In genomic region chr17:18260332-18261145, GRCh38 we compare ENCODE assay signal across 8 cellular contexts. TPM values are rescaled to one million over a fixed set of nuclear protein-coding genes. Genes with fewer than 3 reads are reported as not detected.
A peak's percentile ranks its signal among the peaks of the same experiment; 100 is the strongest.
DNase-seq lines count a peak whose midpoint lies in the region; ATAC-seq and TF ChIP-seq lines count a peak whose summit lies in the region.

A gene with protein sequence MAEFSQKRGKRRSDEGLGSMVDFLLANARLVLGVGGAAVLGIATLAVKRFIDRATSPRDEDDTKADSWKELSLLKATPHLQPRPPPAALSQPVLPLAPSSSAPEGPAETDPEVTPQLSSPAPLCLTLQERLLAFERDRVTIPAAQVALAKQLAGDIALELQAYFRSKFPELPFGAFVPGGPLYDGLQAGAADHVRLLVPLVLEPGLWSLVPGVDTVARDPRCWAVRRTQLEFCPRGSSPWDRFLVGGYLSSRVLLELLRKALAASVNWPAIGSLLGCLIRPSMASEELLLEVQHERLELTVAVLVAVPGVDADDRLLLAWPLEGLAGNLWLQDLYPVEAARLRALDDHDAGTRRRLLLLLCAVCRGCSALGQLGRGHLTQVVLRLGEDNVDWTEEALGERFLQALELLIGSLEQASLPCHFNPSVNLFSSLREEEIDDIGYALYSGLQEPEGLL (plus strand): TSS chr17:18260662. CDS start chr17:18262721, 2,059 bp downstream.

- H3K27ac Mint-ChIP-seq in WTC11, result peak within 1 kb of the TSS; percentile 93

- no peaks in the 10 kb centered on the region for H3K27me3 ChIP-seq in spleen (replicated peaks in 1 of 7)

- peaks cover 15% of the 10 kb centered on the region; the same call in 1 of the 2 replicates for H3K36me3 Mint-ChIP-seq in WTC11

- CTCF ChIA-PET in AG04449 (lab: Yijun Ruan, JAX) (interaction anchor here (4.7 kb wide), 1 partner anchor 12 kb away, joined by 25 read pairs; no protein-coding TSS in a partner anchor), WTC11 (lab: Charles Lee) (interaction anchor here (1.0 to 1.5 kb wide), 3 partner anchors 12 to 36 kb away, joined by 3 to 5 read pairs (median 3); no protein-coding TSS in a partner anchor)

- WGBS in spleen, 5 donors, result 0 to 1% (median 0%) methylated on average over 18 to 72 of the region's 72 CpGs

- peak; percentile 45 for DNase-seq in AG04449 (ENCODE audit: low read depth, low spot score)
- DNase-seq in NCI-H2227 treated with DMSO at 0.1 percent for 48 hours (lab: John Stamatoyannopoulos, UW), result peak; percentile 76
- peak; percentile 98 for DNase-seq in WTC11 (ENCODE audit: low spot score)
- peak; percentile 63 to 98 (median 92) for DNase-seq in caudate nucleus (lab: John Stamatoyannopoulos, UW)
- peak; percentile 94 for DNase-seq in inferior parietal cortex (ENCODE audit: extremely low spot score)
- peak; percentile 99 for DNase-seq in spleen

- intact Hi-C loops in spleen (cut with DNase I; ENCODE audit: low total_unique reads), result no loop called here

- no peak for TF ChIP-seq POLR2A in spleen (IDR thresholded peaks at IDR 0.05)

- H3K9me3 Mint-ChIP-seq in WTC11, result no peaks in the 10 kb centered on the region

- H3K4me3 ChIP-seq in AG04449 (ENCODE audit: low read depth, low read length) (peak within 1 kb of the TSS; percentile 93), spleen (peak within 1 kb of the TSS; percentile 44 to 100 (median 80))

- peak within 1 kb of the TSS; percentile 77 for H3K4me3 Mint-ChIP-seq in WTC11

- H3K27me3 Mint-ChIP-seq in WTC11 (ENCODE audit: low read depth), result no peaks in the 10 kb centered on the region

- TF ChIP-seq CTCF in AG04449 (IDR thresholded peaks at IDR 0.05; ENCODE audit: insufficient read depth, low read length, missing control alignments) (no peak), WTC11 (IDR thresholded peaks at IDR 0.05) (no peak), spleen (IDR thresholded peaks at IDR 0.05 in 8 of 11, conservative IDR thresholded peaks at IDR 0.05 in 3 of 11) (peak in 4 of 11 experiments; percentile 4 to 42 (median 28))

- ATAC-seq in GM18870 (IDR thresholded peaks at IDR 0.05; ENCODE audit: unreplicated experiment), result peak; percentile 82
- ATAC-seq in HG03135 (IDR thresholded peaks at IDR 0.05; ENCODE audit: unreplicated experiment), result peak; percentile 80
- peak; percentile 85 for ATAC-seq in WTC11

- H3K9me3 ChIP-seq in spleen, result no peaks in the 10 kb centered on the region

- H3K4me1 Mint-ChIP-seq in WTC11, result peaks cover 29% of the 10 kb centered on the region

- POLR2A ChIA-PET in AG04449 (lab: Yijun Ruan, JAX) (no interaction called here), WTC11 (lab: Charles Lee) (interaction anchor here (0.9 to 1.9 kb wide), 3 partner anchors 13 to 77 kb away, joined by 3 to 11 read pairs (median 4); partner anchors contain the start of gene ALKBH5)

- H3K4me1 ChIP-seq in spleen, result peaks cover 36 to 69% (median 60%) of the 10 kb centered on the region in 6 donors

- peak within 1 kb of the TSS; percentile 91 for H3K27ac ChIP-seq in caudate nucleus (ENCODE audit: low read depth, low read length)
- H3K27ac ChIP-seq in spleen, result peak within 1 kb of the TSS; percentile 57 to 98 (median 92)

- peaks cover 0 to 43% (median 36%) of the 10 kb centered on the region in 6 donors for H3K36me3 ChIP-seq in spleen

TF ChIP-seq in WTC11, 78 proteins besides CTCF, POLR2A, EP300 and RAD21 (continues in another document):
- TF ChIP-seq PRDM15 (CRISPR knock-in tag; IDR thresholded peaks at IDR 0.05) (peak; percentile 18; the same call in 1 of the 2 replicates), ZNF138 (CRISPR knock-in tag; conservative IDR thresholded peaks at IDR 0.05) (no peak), ZNF423 (CRISPR knock-in tag; IDR thresholded peaks at IDR 0.05) (no peak), SOX15 (CRISPR knock-in tag; IDR thresholded peaks at IDR 0.05) (no peak), FOXJ3 (CRISPR knock-in tag; IDR thresholded peaks at IDR 0.05; ENCODE audit: borderline replicate concordance) (no peak), RELA (CRISPR knock-in tag; IDR thresholded peaks at IDR 0.05; ENCODE audit: borderline replicate concordance) (no peak; the same call in 1 of the 2 replicates), ELF4 (CRISPR knock-in tag; IDR thresholded peaks at IDR 0.05; ENCODE audit: low read depth) (no peak), RORB (CRISPR knock-in tag; IDR thresholded peaks at IDR 0.05) (no peak), NFATC4 (CRISPR knock-in tag; IDR thresholded peaks at IDR 0.05) (no peak), HMGA2 (CRISPR knock-in tag; IDR thresholded peaks at IDR 0.05) (no peak), ZNF232 (CRISPR knock-in tag; IDR thresholded peaks at IDR 0.05) (no peak), CREM (CRISPR knock-in tag; IDR thresholded peaks at IDR 0.05) (no peak), KAT7 (CRISPR knock-in tag; IDR thresholded peaks at IDR 0.05; ENCODE audit: borderline replicate concordance) (no peak), GTF2I (CRISPR knock-in tag; conservative IDR thresholded peaks at IDR 0.05) (no peak)
- TF ChIP-seq, protein P1, sequence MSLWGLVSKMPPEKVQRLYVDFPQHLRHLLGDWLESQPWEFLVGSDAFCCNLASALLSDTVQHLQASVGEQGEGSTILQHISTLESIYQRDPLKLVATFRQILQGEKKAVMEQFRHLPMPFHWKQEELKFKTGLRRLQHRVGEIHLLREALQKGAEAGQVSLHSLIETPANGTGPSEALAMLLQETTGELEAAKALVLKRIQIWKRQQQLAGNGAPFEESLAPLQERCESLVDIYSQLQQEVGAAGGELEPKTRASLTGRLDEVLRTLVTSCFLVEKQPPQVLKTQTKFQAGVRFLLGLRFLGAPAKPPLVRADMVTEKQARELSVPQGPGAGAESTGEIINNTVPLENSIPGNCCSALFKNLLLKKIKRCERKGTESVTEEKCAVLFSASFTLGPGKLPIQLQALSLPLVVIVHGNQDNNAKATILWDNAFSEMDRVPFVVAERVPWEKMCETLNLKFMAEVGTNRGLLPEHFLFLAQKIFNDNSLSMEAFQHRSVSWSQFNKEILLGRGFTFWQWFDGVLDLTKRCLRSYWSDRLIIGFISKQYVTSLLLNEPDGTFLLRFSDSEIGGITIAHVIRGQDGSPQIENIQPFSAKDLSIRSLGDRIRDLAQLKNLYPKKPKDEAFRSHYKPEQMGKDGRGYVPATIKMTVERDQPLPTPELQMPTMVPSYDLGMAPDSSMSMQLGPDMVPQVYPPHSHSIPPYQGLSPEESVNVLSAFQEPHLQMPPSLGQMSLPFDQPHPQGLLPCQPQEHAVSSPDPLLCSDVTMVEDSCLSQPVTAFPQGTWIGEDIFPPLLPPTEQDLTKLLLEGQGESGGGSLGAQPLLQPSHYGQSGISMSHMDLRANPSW (CRISPR knock-in tag; conservative IDR thresholded peaks at IDR 0.05; ENCODE audit: low read depth), result no peak
- TF ChIP-seq, protein P2, sequence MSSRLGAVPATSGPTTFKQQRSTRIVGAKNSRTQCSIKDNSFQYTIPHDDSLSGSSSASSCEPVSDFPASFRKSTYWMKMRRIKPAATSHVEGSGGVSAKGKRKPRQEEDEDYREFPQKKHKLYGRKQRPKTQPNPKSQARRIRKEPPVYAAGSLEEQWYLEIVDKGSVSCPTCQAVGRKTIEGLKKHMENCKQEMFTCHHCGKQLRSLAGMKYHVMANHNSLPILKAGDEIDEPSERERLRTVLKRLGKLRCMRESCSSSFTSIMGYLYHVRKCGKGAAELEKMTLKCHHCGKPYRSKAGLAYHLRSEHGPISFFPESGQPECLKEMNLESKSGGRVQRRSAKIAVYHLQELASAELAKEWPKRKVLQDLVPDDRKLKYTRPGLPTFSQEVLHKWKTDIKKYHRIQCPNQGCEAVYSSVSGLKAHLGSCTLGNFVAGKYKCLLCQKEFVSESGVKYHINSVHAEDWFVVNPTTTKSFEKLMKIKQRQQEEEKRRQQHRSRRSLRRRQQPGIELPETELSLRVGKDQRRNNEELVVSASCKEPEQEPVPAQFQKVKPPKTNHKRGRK (CRISPR knock-in tag; IDR thresholded peaks at IDR 0.05; ENCODE audit: borderline replicate concordance), result no peak
- TF ChIP-seq, protein P3, sequence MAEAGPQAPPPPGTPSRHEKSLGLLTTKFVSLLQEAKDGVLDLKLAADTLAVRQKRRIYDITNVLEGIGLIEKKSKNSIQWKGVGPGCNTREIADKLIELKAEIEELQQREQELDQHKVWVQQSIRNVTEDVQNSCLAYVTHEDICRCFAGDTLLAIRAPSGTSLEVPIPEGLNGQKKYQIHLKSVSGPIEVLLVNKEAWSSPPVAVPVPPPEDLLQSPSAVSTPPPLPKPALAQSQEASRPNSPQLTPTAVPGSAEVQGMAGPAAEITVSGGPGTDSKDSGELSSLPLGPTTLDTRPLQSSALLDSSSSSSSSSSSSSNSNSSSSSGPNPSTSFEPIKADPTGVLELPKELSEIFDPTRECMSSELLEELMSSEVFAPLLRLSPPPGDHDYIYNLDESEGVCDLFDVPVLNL (CRISPR knock-in tag; IDR thresholded peaks at IDR 0.05; ENCODE audit: borderline replicate concordance, low read depth), result no peak

RNA-seq across cellular contexts. Expression of the gene that starts here (rescaled TPM):
- total RNA-seq in WTC11 (2021) (15.7 to 18.8 TPM (median 17.9 TPM) in 3 replicates), spleen (10 to 100 TPM in 6 of 7 donors, 1 to 10 TPM in 1; 8.5 to 24.8 (median 13.5) TPM)
- 1 to 10 TPM; 4.6 to 7.5 (median 4.8) TPM for polyA plus RNA-seq in spleen

Comparison
In these comparisons a context has a peak if more than half of its experiments do, and no peak if none do; other contexts are left out.
1. Peak in every context shown above with its lines: DNase-seq, ATAC-seq, H3K4me3 ChIP-seq and H3K27ac ChIP-seq.
2. DNase-seq: peak in every context shown above with its lines; median percentile 99 in spleen; 98 in WTC11; 94 in inferior parietal cortex; 92 in caudate nucleus; 76 in NCI-H2227 treated with DMSO at 0.1 percent for 48 hours; 45 in AG04449.